In genomic region chr12:94509317-94509716, GRCh38 we compare ENCODE assay signal across 1 cellular context.
TF ChIP-seq lines count a peak whose summit lies in the region.

No MANE protein-coding gene starts in this region.

TF ChIP-seq in GM23338, 12 proteins besides CTCF, POLR2A, EP300 and RAD21 (continued from another document):
- TF ChIP-seq REST (IDR thresholded peaks at IDR 0.05; ENCODE audit: unreplicated experiment), result no peak
- no peak for TF ChIP-seq ZNF331 (CRISPR knock-in tag; IDR thresholded peaks at IDR 0.05; ENCODE audit: low read depth)
- no peak for TF ChIP-seq STAT1 (IDR thresholded peaks at IDR 0.05; ENCODE audit: unreplicated experiment)
- TF ChIP-seq NANOG (IDR thresholded peaks at IDR 0.05; ENCODE audit: borderline replicate concordance), result no peak
- TF ChIP-seq ETS1 (IDR thresholded peaks at IDR 0.05), result no peak
